In the genomic region with DNA sequence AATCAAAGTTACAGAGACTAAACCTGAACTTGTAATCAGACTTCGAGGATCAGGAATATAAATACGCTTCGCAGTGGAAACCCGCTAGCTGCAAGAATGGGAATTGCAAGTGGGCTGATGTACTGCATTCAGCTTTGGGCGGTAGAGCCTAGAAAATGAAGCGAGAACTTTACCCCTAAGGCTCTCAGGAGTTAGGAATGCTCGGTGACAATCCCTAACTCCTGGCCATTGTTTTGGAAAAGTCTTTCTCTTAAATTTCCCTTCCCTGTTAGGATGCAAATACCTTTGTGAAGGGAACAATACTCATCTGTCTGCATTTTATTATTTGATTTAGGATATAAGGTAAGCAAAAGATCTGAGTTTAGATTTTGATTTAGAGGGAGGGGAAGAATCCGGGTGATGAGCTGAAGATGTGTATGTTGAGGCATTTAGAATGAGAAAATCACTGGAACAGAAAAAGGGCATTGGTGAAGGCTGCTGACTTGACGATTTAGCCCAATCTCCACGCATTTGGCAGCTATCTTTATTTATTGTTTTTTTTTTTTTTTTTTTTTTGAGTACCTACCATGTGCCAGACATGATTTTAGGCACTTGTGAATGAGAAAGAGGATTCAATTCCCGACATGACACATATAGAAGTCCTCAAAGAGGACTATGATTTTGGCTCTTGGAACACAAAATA, we compare ENCODE assay signal across 12 cellular contexts. TPM values are rescaled to one million over a fixed set of nuclear protein-coding genes. Genes with fewer than 3 reads are reported as not detected.
DNase-seq lines count a peak whose midpoint lies in the region; ATAC-seq and TF ChIP-seq lines count a peak whose summit lies in the region.
"Had no signal": no experiment of that assay in that cellular context is flagged by ENCODE, and none has a peak within 500 bp of the region (broad histone marks: within the 10 kb centered on the region; RNA-seq: fewer than 3 reads in every experiment).

No MANE protein-coding gene starts in this region.

- peaks cover 59% of the 10 kb centered on the region for H3K27me3 ChIP-seq in A673 (replicated peaks; ENCODE audit: insufficient read depth, low read depth, low read length, poor library complexity)
- no peaks in the 10 kb centered on the region for H3K27me3 ChIP-seq in colonic mucosa
- H3K27me3 ChIP-seq in kidney epithelial cell (ENCODE audit: control insufficient read depth, insufficient read depth, low read length), result peaks cover 11% of the 10 kb centered on the region
- H3K27me3 ChIP-seq in suprapubic skin, result peaks cover 53% of the 10 kb centered on the region

- no peak overlapping the region for H3K4me3 ChIP-seq in A673 (ENCODE audit: low read depth, low read length, poor library complexity, severe bottlenecking)
- H3K4me3 ChIP-seq in colonic mucosa, result no peak overlapping the region
- H3K4me3 ChIP-seq in kidney epithelial cell (ENCODE audit: low read depth, low read length), result no peak overlapping the region
- no peak overlapping the region for H3K4me3 ChIP-seq in suprapubic skin

- no peak for ATAC-seq in omental fat pad (ENCODE audit: low FRiP score)
- ATAC-seq in HG02798 (IDR thresholded peaks at IDR 0.05; ENCODE audit: poor library complexity, unreplicated experiment), result no peak
- ATAC-seq in GM19467 (IDR thresholded peaks at IDR 0.05; ENCODE audit: unreplicated experiment), result no peak

- H3K9me3 ChIP-seq in A673 (ENCODE audit: low read depth, low read length, poor library complexity, severe bottlenecking) (no peaks in the 10 kb centered on the region), colonic mucosa (no peaks in the 10 kb centered on the region), suprapubic skin (no peaks in the 10 kb centered on the region)

- peak; percentile 39 for TF ChIP-seq CTCF in A673 (conservative IDR thresholded peaks at IDR 0.05; ENCODE audit: low read depth, low read length)
- TF ChIP-seq CTCF in colonic mucosa (IDR thresholded peaks at IDR 0.05), result peak; percentile 34
- peak; percentile 54 for TF ChIP-seq CTCF in kidney epithelial cell (IDR thresholded peaks at IDR 0.05; ENCODE audit: insufficient read depth, low read length, poor library complexity, severe bottlenecking)
- TF ChIP-seq CTCF in omental fat pad (IDR thresholded peaks at IDR 0.05), result no peak
- peak in 1 of 2 donors; percentile 9 for TF ChIP-seq CTCF in suprapubic skin (IDR thresholded peaks at IDR 0.05)

- no peaks in the 10 kb centered on the region for H3K36me3 ChIP-seq in A673 (ENCODE audit: insufficient read depth, low read length, poor library complexity, severe bottlenecking)
- H3K36me3 ChIP-seq in colonic mucosa, result no peaks in the 10 kb centered on the region
- no peaks in the 10 kb centered on the region for H3K36me3 ChIP-seq in kidney epithelial cell (ENCODE audit: control insufficient read depth, insufficient read depth, low read length)
- no peaks in the 10 kb centered on the region for H3K36me3 ChIP-seq in suprapubic skin

- no peak for TF ChIP-seq POLR2A in suprapubic skin (IDR thresholded peaks at IDR 0.05)

- WGBS in suprapubic skin, result 41% methylated on average over 11 of the region's 11 CpGs

- POLR2A ChIA-PET in A673 (lab: Charles Lee; ENCODE audit: low non-redundant PET), result interaction anchor here (0.7 kb wide), 1 partner anchor 98 kb away, joined by 3 read pairs; no protein-coding TSS in a partner anchor
- POLR2A ChIA-PET in HEK293T (lab: Yijun Ruan, JAX), result no interaction called here

- no peak overlapping the region for H3K9ac ChIP-seq in colonic mucosa (ENCODE audit: low read depth in 2 of 2, low read length in 2 of 2)

- DNase-seq in A673 (ENCODE audit: low spot score), result peak; percentile 34
- DNase-seq in HEK293T (ENCODE audit: extremely low spot score), result peak; percentile 40
- DNase-seq in colonic mucosa, result no peak
- no peak for DNase-seq in kidney epithelial cell (ENCODE audit: low read depth)
- no peak for DNase-seq in omental fat pad (ENCODE audit: low spot score)
- no peak for DNase-seq in suprapubic skin (ENCODE audit: low spot score in 2 of 2)
- DNase-seq: GDM1, NCI-H526 had no signal

- H3K4me1 ChIP-seq in A673 (ENCODE audit: insufficient read depth, low read length, poor library complexity, severe bottlenecking) (peaks cover 3% of the 10 kb centered on the region), colonic mucosa (no peaks in the 10 kb centered on the region), suprapubic skin (peaks cover 25% of the 10 kb centered on the region)

- no TSS peak for BruUV-seq in A673 (replicated peaks; lab: Mats Ljungman, UMichigan)

- H3K27ac ChIP-seq in A673 (ENCODE audit: low read depth, low read length, poor library complexity, severe bottlenecking) (no peak overlapping the region), colonic mucosa (no peak overlapping the region), suprapubic skin (no peak overlapping the region)

- CTCF ChIA-PET in A673 (lab: Charles Lee), result interaction anchor here (0.5 to 0.6 kb wide), 3 partner anchors 19 to 84 kb away, joined by 4 to 10 read pairs (median 10); no protein-coding TSS in a partner anchor
- CTCF ChIA-PET in HEK293T (lab: Yijun Ruan, JAX), result interaction anchor here (1.0 to 1.1 kb wide), 2 partner anchors 17 to 20 kb away, joined by 3 read pairs; no protein-coding TSS in a partner anchor

- intact Hi-C loops in A673 (cut with micrococcal nuclease; ENCODE audit: unreplicated experiment), result loop anchor here (5.0 kb wide), 1 partner anchor 97 kb away; no protein-coding TSS in a partner anchor
- intact Hi-C loops in colonic mucosa (cut with DNase I), result no loop called here

- TF ChIP-seq EP300 in suprapubic skin (IDR thresholded peaks at IDR 0.05), result no peak

TF ChIP-seq in HEK293T, 16 proteins besides CTCF, POLR2A, EP300 and RAD21:
- TF ChIP-seq SP1 (IDR thresholded peaks at IDR 0.05), result no peak
- TF ChIP-seq FOXK2 (IDR thresholded peaks at IDR 0.05), result no peak
- no peak for TF ChIP-seq NFRKB (IDR thresholded peaks at IDR 0.05)
- no peak for TF ChIP-seq HDGF (IDR thresholded peaks at IDR 0.05; ENCODE audit: borderline replicate concordance)
- TF ChIP-seq SUZ12 (IDR thresholded peaks at IDR 0.05), result no peak
- no peak for TF ChIP-seq ZNF384 (IDR thresholded peaks at IDR 0.05)
- no peak for TF ChIP-seq CTBP1 (IDR thresholded peaks at IDR 0.05; ENCODE audit: borderline replicate concordance)
- TF ChIP-seq TARDBP (IDR thresholded peaks at IDR 0.05), result no peak
- no peak for TF ChIP-seq LEF1 (IDR thresholded peaks at IDR 0.05; ENCODE audit: borderline replicate concordance)
- TF ChIP-seq BHLHE40 (IDR thresholded peaks at IDR 0.05; ENCODE audit: borderline replicate concordance), result no peak
- no peak for TF ChIP-seq L3MBTL2 (conservative IDR thresholded peaks at IDR 0.05)
- no peak for TF ChIP-seq ARNT (IDR thresholded peaks at IDR 0.05)
- TF ChIP-seq, protein P1, sequence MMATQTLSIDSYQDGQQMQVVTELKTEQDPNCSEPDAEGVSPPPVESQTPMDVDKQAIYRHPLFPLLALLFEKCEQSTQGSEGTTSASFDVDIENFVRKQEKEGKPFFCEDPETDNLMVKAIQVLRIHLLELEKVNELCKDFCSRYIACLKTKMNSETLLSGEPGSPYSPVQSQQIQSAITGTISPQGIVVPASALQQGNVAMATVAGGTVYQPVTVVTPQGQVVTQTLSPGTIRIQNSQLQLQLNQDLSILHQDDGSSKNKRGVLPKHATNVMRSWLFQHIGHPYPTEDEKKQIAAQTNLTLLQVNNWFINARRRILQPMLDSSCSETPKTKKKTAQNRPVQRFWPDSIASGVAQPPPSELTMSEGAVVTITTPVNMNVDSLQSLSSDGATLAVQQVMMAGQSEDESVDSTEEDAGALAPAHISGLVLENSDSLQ (IDR thresholded peaks at IDR 0.05), result no peak
- no peak for TF ChIP-seq FOXA1 (IDR thresholded peaks at IDR 0.05)

RNA-seq across cellular contexts. Expression of a gene that starts 2.2 kb away (rescaled TPM):
- total RNA-seq in A673 (2021), result 16.6 and 17.6 TPM in 2 replicates
- 10 to 100 TPM; 50.5 to 53.0 TPM for total RNA-seq in colonic mucosa
- total RNA-seq in kidney epithelial cell, result 7.4 and 7.9 TPM in 2 replicates
- total RNA-seq in omental fat pad, result 1 to 10 TPM in 1 of 4 donors, not detected in 3; 1.0 TPM
- 1 to 10 TPM; 1.6 to 4.9 (median 4.8) TPM for total RNA-seq in suprapubic skin
- total RNA-seq: glomerular endothelial cell, mesenteric fat pad had no signal

Comparison
In these comparisons a context has a peak if more than half of its experiments do, and no peak if none do; other contexts are left out.
1. DNase-seq: peak in A673 (single experiment) and HEK293T (single experiment); none in colonic mucosa (single experiment), kidney epithelial cell (single experiment), omental fat pad (single experiment) and suprapubic skin (0 of 2).
2. CTCF ChIP-seq: peak in A673 (single experiment), colonic mucosa (single experiment) and kidney epithelial cell (single experiment); none in omental fat pad (0 of 3).